Comparison of ENCODE assay signal across 12 cellular contexts in the genomic region with DNA sequence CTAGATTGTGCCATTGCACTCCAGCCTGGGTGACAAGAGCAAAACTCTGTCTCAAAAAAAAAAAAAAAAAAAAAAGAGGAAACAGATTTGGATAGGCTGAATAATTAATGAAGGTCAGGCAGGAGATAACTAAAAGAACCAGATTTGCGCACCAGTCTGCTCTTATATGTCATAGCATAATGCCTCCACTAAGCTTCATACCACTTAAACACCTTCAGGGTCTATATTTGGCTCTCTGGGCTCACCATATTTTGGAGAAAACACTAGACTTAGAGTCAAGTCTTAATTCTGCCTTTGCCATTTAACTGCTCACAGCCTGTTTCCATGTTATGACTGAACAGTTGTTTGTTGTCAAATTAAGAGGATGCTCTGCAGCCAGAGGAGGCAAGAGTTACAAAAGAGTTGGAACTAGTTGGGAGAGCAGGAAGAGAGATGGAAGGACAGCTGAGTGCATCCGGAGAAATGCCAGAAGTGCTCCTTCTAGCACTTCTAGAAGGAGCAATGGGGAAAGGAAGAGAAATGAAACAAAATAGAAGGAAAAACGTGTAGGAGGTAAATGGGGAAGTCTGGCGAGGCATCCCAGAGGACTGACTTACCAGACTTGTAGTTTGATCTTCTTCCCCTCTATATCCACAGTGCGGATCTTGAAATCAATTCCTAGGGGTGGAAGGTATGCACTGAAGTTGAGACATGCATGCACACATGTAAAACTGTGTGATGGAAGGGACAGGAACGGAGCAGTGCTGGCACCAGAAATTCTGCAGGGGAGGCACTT.
DNase-seq lines count a peak whose midpoint lies in the region; ATAC-seq lines count a peak whose summit lies in the region.
"Had no signal": no experiment of that assay in that cellular context is flagged by ENCODE, and none has a peak within 500 bp of the region (broad histone marks: within the 10 kb centered on the region; RNA-seq: fewer than 3 reads in every experiment).

No MANE protein-coding gene starts in this region.

- H3K27ac ChIP-seq in iPS-20b (ENCODE audit: low read length) (no peak overlapping the region), stomach smooth muscle (ENCODE audit: low read length) (peak overlapping the region; percentile 66)

- H3K9ac ChIP-seq in adipocyte (ENCODE audit: low read length) = peak overlapping the region; percentile 100
- peak overlapping the region; percentile 84; the same call in 1 of the 2 replicates for H3K9ac ChIP-seq in iPS-20b (ENCODE audit: low read depth, low read length)
- peak overlapping the region in 1 of 2 donors; percentile 83 for H3K9ac ChIP-seq in stomach smooth muscle (ENCODE audit: low read length in 2 of 2)

- H3K36me3 ChIP-seq in adipocyte (ENCODE audit: control insufficient read depth, insufficient read depth, low read length, severe bottlenecking) (peaks cover 40% of the 10 kb centered on the region), iPS-20b (ENCODE audit: insufficient read depth, low read depth, low read length) (peaks cover 40% of the 10 kb centered on the region), stomach smooth muscle (ENCODE audit: control insufficient read depth in 2 of 2, insufficient read depth in 2 of 2, low read length in 2 of 2) (peaks cover 4 to 8% of the 10 kb centered on the region in 2 donors)
- H3K36me3 ChIP-seq: ovary had no signal

- no peaks in the 10 kb centered on the region for H3K27me3 Mint-ChIP-seq in T-helper 2 cell treated with Interferon-gamma antibody and Interleukin-4, amounts not matched to agents 5 μg/mL and 100 μg/mL, for 36 hours (ENCODE audit: low read depth)

- H3K27ac Mint-ChIP-seq in T-helper 2 cell treated with Interferon-gamma antibody and Interleukin-4, amounts not matched to agents 5 μg/mL and 100 μg/mL, for 36 hours = peak overlapping the region; percentile 38

- peak overlapping the region; percentile 97 for H3K4me3 ChIP-seq in adipocyte (ENCODE audit: low read length)
- H3K4me3 ChIP-seq in iPS-20b (ENCODE audit: low read length) = peak overlapping the region; percentile 79
- H3K4me3 ChIP-seq in stomach smooth muscle (ENCODE audit: low read length in 2 of 2) = no peak overlapping the region

- H3K4me1 Mint-ChIP-seq in T-helper 2 cell treated with Interferon-gamma antibody and Interleukin-4, amounts not matched to agents 5 μg/mL and 100 μg/mL, for 36 hours (ENCODE audit: low read depth) = peaks cover 18% of the 10 kb centered on the region

- H3K4me1 ChIP-seq in adipocyte (ENCODE audit: control insufficient read depth, insufficient read depth, low read length) (peaks cover 9% of the 10 kb centered on the region), iPS-20b (ENCODE audit: insufficient read depth, low read length) (peaks cover 9% of the 10 kb centered on the region), stomach smooth muscle (ENCODE audit: control insufficient read depth, insufficient read depth, low read length) (peaks cover 12% of the 10 kb centered on the region)

- H3K27me3 ChIP-seq in adipocyte (replicated peaks; ENCODE audit: control insufficient read depth, insufficient read depth, low read length) (no peaks in the 10 kb centered on the region), iPS-20b (ENCODE audit: insufficient read depth, low read length) (no peaks in the 10 kb centered on the region), stomach smooth muscle (ENCODE audit: control insufficient read depth in 1 of 2, insufficient read depth in 2 of 2, low read length in 2 of 2) (no peaks in the 10 kb centered on the region)
- H3K27me3 ChIP-seq: heart left ventricle, ovary had no signal

- no peak overlapping the region for H3K4me3 Mint-ChIP-seq in T-helper 2 cell treated with Interferon-gamma antibody and Interleukin-4, amounts not matched to agents 5 μg/mL and 100 μg/mL, for 36 hours

- H3K9me3 Mint-ChIP-seq in T-helper 2 cell treated with Interferon-gamma antibody and Interleukin-4, amounts not matched to agents 5 μg/mL and 100 μg/mL, for 36 hours = no peaks in the 10 kb centered on the region

- ATAC-seq in HG02885 (IDR thresholded peaks at IDR 0.05; ENCODE audit: poor library complexity, unreplicated experiment) = no peak

- H3K36me3 Mint-ChIP-seq in T-helper 2 cell treated with Interferon-gamma antibody and Interleukin-4, amounts not matched to agents 5 μg/mL and 100 μg/mL, for 36 hours (ENCODE audit: low read depth) = no peaks in the 10 kb centered on the region

- DNase-seq in T-helper 2 cell treated with Interferon-gamma antibody and Interleukin-4, amounts not matched to agents 5 μg/mL and 100 μg/mL, for 36 hours (ENCODE audit: low spot score) = no peak
- DNase-seq in T-helper 2 cell (no peak), adipocyte (ENCODE audit: low read depth) (no peak), C1 segment of cervical spinal cord (lab: John Stamatoyannopoulos, UW) (no peak)
- no peak for DNase-seq in activated CD4-positive, alpha-beta T cell treated with anti-CD3 and anti-CD28 coated beads for 1 hour
- DNase-seq: 8988T, heart left ventricle, NCI-H1417 treated with DMSO at 0.1 percent for 48 hours, ovary had no signal

- H3K9me3 ChIP-seq in adipocyte (ENCODE audit: control insufficient read depth, low read length) = no peaks in the 10 kb centered on the region
- no peaks in the 10 kb centered on the region for H3K9me3 ChIP-seq in iPS-20b (ENCODE audit: insufficient read depth, low read depth, low read length)
- no peaks in the 10 kb centered on the region for H3K9me3 ChIP-seq in stomach smooth muscle (ENCODE audit: control insufficient read depth in 2 of 2, low read length in 2 of 2)
- H3K9me3 ChIP-seq: heart left ventricle, ovary had no signal

Comparison
In these comparisons a context has a peak if more than half of its experiments do, and no peak if none do; other contexts are left out.
1. H3K4me3 ChIP-seq: peak in adipocyte (single experiment) and iPS-20b (single experiment); none in stomach smooth muscle (0 of 2).